ENCODE assay signal across 16 cellular contexts in genomic region chr14:22685467-22685866, GRCh38. TPM values are rescaled to one million over a fixed set of nuclear protein-coding genes. Genes with fewer than 3 reads are reported as not detected.
A peak's percentile ranks its signal among the peaks of the same experiment; 100 is the strongest.
DNase-seq lines count a peak whose midpoint lies in the region; ATAC-seq and TF ChIP-seq lines count a peak whose summit lies in the region.
"Had no signal": no experiment of that assay in that cellular context is flagged by ENCODE, and none has a peak within 500 bp of the region (broad histone marks: within the 10 kb centered on the region; RNA-seq: fewer than 3 reads in every experiment).

No MANE protein-coding gene starts in this region.

- H3K56ac ChIP-seq in H9 (ENCODE audit: insufficient read length, low read depth, low read length): no peak overlapping the region

- peak overlapping the region; percentile 79 for H3K14ac ChIP-seq in H9 (ENCODE audit: insufficient read depth, low read length)

- peak overlapping the region; percentile 67 for H3K18ac ChIP-seq in H9 (ENCODE audit: insufficient read length, low read depth, low read length)

- H3K23me2 ChIP-seq in H9 (ENCODE audit: insufficient read length, low read depth, low read length, poor library complexity, severe bottlenecking): no peaks in the 10 kb centered on the region

- H3K4me3 Mint-ChIP-seq in H9: no peak overlapping the region
- H3K4me3 Mint-ChIP-seq in endodermal cell: peak overlapping the region; percentile 40
- H3K4me3 Mint-ChIP-seq in CD4-positive, alpha-beta memory T cell: no peak overlapping the region
- H3K4me3 Mint-ChIP-seq: CD8-positive, alpha-beta memory T cell had no signal

- H3K36me3 Mint-ChIP-seq in H9 (ENCODE audit: insufficient read depth in 1 of 3, low read depth in 3 of 3): peaks cover 0 to 7% (median 0%) of the 10 kb centered on the region in 3 experiments; a peak in 1 of 7 replicates
- no peaks in the 10 kb centered on the region for H3K36me3 Mint-ChIP-seq in endodermal cell (ENCODE audit: low read depth)
- H3K36me3 Mint-ChIP-seq in CD4-positive, alpha-beta memory T cell: no peaks in the 10 kb centered on the region
- H3K36me3 Mint-ChIP-seq: CD8-positive, alpha-beta memory T cell had no signal

- H3K4me1 ChIP-seq in H9 (ENCODE audit: insufficient read depth, low read length) (peaks cover 2% of the 10 kb centered on the region; the same call in 1 of the 2 replicates), NT2/D1 (ENCODE audit: insufficient read depth, insufficient read length) (no peaks in the 10 kb centered on the region), endodermal cell (ENCODE audit: control insufficient read depth, insufficient read depth, low read length) (peaks cover 13% of the 10 kb centered on the region), osteoblast (ENCODE audit: insufficient read depth, low read length) (peaks cover 25% of the 10 kb centered on the region)
- no peaks in the 10 kb centered on the region for H3K4me1 ChIP-seq in CD4-positive, alpha-beta memory T cell (ENCODE audit: insufficient read depth, low read length)
- H3K4me1 ChIP-seq: HAP-1 had no signal

- H4K5ac ChIP-seq in H9 (ENCODE audit: insufficient read length, low read depth, low read length): no peak overlapping the region

- H3K23ac ChIP-seq in H9 (ENCODE audit: insufficient read length, low read depth, low read length): no peak overlapping the region

- DNase-seq in H9 (no peak), NT2/D1 (ENCODE audit: low read depth, low spot score) (no peak), endodermal cell (no peak), osteoblast (ENCODE audit: insufficient read length, low spot score, missing footprints) (no peak), NCI-H1417 treated with DMSO at 0.1 percent for 48 hours (lab: John Stamatoyannopoulos, UW) (no peak), left colon (no peak)
- no peak for DNase-seq in CD4-positive, alpha-beta memory T cell
- DNase-seq: CD8-positive, alpha-beta memory T cell; KG1; NCI-H2081; NCI-H2227 treated with DMSO at 0.1 percent for 48 hours; NCI-H526 had no signal

- H4K8ac ChIP-seq in H9 (replicated peaks; ENCODE audit: insufficient read length, low read depth, low read length): no peak overlapping the region

- H3K9me3 Mint-ChIP-seq in H9: peaks cover 3 to 16% of the 10 kb centered on the region in 2 experiments
- H3K9me3 Mint-ChIP-seq in endodermal cell: peaks cover 30% of the 10 kb centered on the region
- H3K9me3 Mint-ChIP-seq in CD4-positive, alpha-beta memory T cell: peaks cover 4 to 21% (median 12%) of the 10 kb centered on the region in 8 donors

- H4K20me1 ChIP-seq in H9 (ENCODE audit: control insufficient read depth, insufficient read depth, insufficient read length) (no peaks in the 10 kb centered on the region), osteoblast (ENCODE audit: insufficient read depth, low read length) (no peaks in the 10 kb centered on the region)

- no peak for ATAC-seq in left colon

- H3K27ac ChIP-seq in H9 (ENCODE audit: insufficient read length, low read depth, low read length) (no peak overlapping the region), endodermal cell (ENCODE audit: low read depth, low read length) (no peak overlapping the region), osteoblast (ENCODE audit: low read depth, low read length) (no peak overlapping the region)
- no peak overlapping the region for H3K27ac ChIP-seq in CD4-positive, alpha-beta memory T cell (ENCODE audit: low read depth, low read length)

- H3K9me3 ChIP-seq in H9 (ENCODE audit: control insufficient read depth, low read depth, low read length): no peaks in the 10 kb centered on the region
- H3K9me3 ChIP-seq in NT2/D1 (ENCODE audit: insufficient read depth, low read length): no peaks in the 10 kb centered on the region
- no peaks in the 10 kb centered on the region for H3K9me3 ChIP-seq in endodermal cell (ENCODE audit: control insufficient read depth, low read length)
- no peaks in the 10 kb centered on the region for H3K9me3 ChIP-seq in osteoblast (ENCODE audit: low read depth, low read length)
- H3K9me3 ChIP-seq in CD4-positive, alpha-beta memory T cell (ENCODE audit: control insufficient read depth in 1 of 2, low read length in 2 of 2): no peaks in the 10 kb centered on the region
- H3K9me3 ChIP-seq: HAP-1 had no signal

- CTCF ChIA-PET in CD4-positive, alpha-beta memory T cell (lab: Charles Lee; ENCODE audit: partially characterized antibody): interaction anchor here (1.9 kb wide), 1 partner anchor 17 kb away, joined by 5 read pairs; no protein-coding TSS in a partner anchor

- peak overlapping the region; percentile 15 for H3K4me3 ChIP-seq in NT2/D1 (ENCODE audit: insufficient read length, low read depth)
- H3K4me3 ChIP-seq in endodermal cell (ENCODE audit: low read length): no peak overlapping the region
- H3K4me3 ChIP-seq in osteoblast (ENCODE audit: insufficient read depth, low read length): peak overlapping the region; percentile 13
- no peak overlapping the region for H3K4me3 ChIP-seq in CD4-positive, alpha-beta memory T cell (ENCODE audit: low read length in 2 of 2)
- H3K4me3 ChIP-seq: HAP-1 had no signal

- no peak overlapping the region for H2AFZ ChIP-seq in H9 (ENCODE audit: low read length)
- no peak overlapping the region for H2AFZ ChIP-seq in osteoblast (ENCODE audit: low read length)

- H3K36me3 ChIP-seq in NT2/D1 (ENCODE audit: insufficient read depth, insufficient read length, low read length): no peaks in the 10 kb centered on the region
- H3K36me3 ChIP-seq in endodermal cell (ENCODE audit: control insufficient read depth, insufficient read depth, low read length): no peaks in the 10 kb centered on the region
- H3K36me3 ChIP-seq in osteoblast (ENCODE audit: insufficient read depth, low read length): no peaks in the 10 kb centered on the region
- no peaks in the 10 kb centered on the region for H3K36me3 ChIP-seq in CD4-positive, alpha-beta memory T cell (ENCODE audit: insufficient read depth, low read length)
- H3K36me3 ChIP-seq: HAP-1 had no signal

- POLR2A ChIA-PET in CD4-positive, alpha-beta memory T cell (lab: Charles Lee; ENCODE audit: partially characterized antibody): no interaction called here

- intact Hi-C loops in CD4-positive, alpha-beta memory T cell (cut with micrococcal nuclease): no loop called here
- intact Hi-C loops in left colon (cut with DNase I, micrococcal nuclease): no loop called here

- no peaks in the 10 kb centered on the region for H3K79me1 ChIP-seq in H9 (ENCODE audit: insufficient read depth, low read depth, low read length, poor library complexity, severe bottlenecking)

- H2AK5ac ChIP-seq in H9 (ENCODE audit: insufficient read length, low read length): no peak overlapping the region

- TF ChIP-seq CTCF in H9 (conservative IDR thresholded peaks at IDR 0.05) (no peak), endodermal cell (conservative IDR thresholded peaks at IDR 0.05) (no peak), osteoblast (IDR thresholded peaks at IDR 0.05; ENCODE audit: extremely low read depth, low read depth, low read length) (no peak)

- H3K4me2 ChIP-seq in H9 (ENCODE audit: insufficient read depth, insufficient read length, low read length): no peak overlapping the region
- peak overlapping the region; percentile 28 for H3K4me2 ChIP-seq in osteoblast (ENCODE audit: insufficient read depth, low read length)

- no peak overlapping the region for H2BK5ac ChIP-seq in H9 (ENCODE audit: insufficient read length, low read length)

- no peak overlapping the region for H2BK15ac ChIP-seq in H9 (ENCODE audit: low read depth, low read length)

- H3K27me3 Mint-ChIP-seq in H9 (ENCODE audit: low read depth) (peaks cover 22% of the 10 kb centered on the region), endodermal cell (ENCODE audit: insufficient read depth) (peaks cover 23% of the 10 kb centered on the region)
- H3K27me3 Mint-ChIP-seq in CD4-positive, alpha-beta memory T cell: peaks cover 38 to 39% of the 10 kb centered on the region in 2 donors

- H3K4ac ChIP-seq in H9 (ENCODE audit: low read depth, low read length): no peak overlapping the region

- no peak overlapping the region for H4K91ac ChIP-seq in H9 (ENCODE audit: insufficient read length, low read depth, low read length)

- no peak overlapping the region for H3K9ac ChIP-seq in H9 (ENCODE audit: extremely low read depth, insufficient read length, low read length)
- H3K9ac ChIP-seq in NT2/D1 (ENCODE audit: insufficient read length, low read depth): no peak overlapping the region
- H3K9ac ChIP-seq in endodermal cell (ENCODE audit: extremely low read depth, low read length, poor library complexity, severe bottlenecking): no peak overlapping the region

- no peak overlapping the region for H2BK20ac ChIP-seq in H9 (ENCODE audit: low read depth, low read length, poor library complexity, severe bottlenecking)

- no peaks in the 10 kb centered on the region for H3K79me2 ChIP-seq in H9 (ENCODE audit: insufficient read depth, low read length)
- no peaks in the 10 kb centered on the region for H3K79me2 ChIP-seq in osteoblast (ENCODE audit: insufficient read depth, low read length)

- H3K27me3 ChIP-seq in H9 (ENCODE audit: insufficient read depth, low read length) (no peaks in the 10 kb centered on the region), NT2/D1 (ENCODE audit: insufficient read depth, insufficient read length) (no peaks in the 10 kb centered on the region), endodermal cell (ENCODE audit: control insufficient read depth, insufficient read depth, low read length, poor library complexity, severe bottlenecking) (no peaks in the 10 kb centered on the region), osteoblast (ENCODE audit: insufficient read depth, low read length) (peaks cover 11% of the 10 kb centered on the region)
- H3K27me3 ChIP-seq in CD4-positive, alpha-beta memory T cell (ENCODE audit: insufficient read depth, low read length): no peaks in the 10 kb centered on the region

- no CpG with 5 or more reads among the region's 4 CpGs for WGBS in H9 (ENCODE audit: extremely low coverage, insufficient read length, low lambda C conversion rate)
- 74 to 78% methylated on average over 2 to 4 of the region's 4 CpGs for WGBS in endodermal cell (ENCODE audit: insufficient coverage in 1 of 2, insufficient read length in 1 of 2), 2 experiments

- H2BK120ac ChIP-seq in H9 (ENCODE audit: low read depth, low read length, poor library complexity, severe bottlenecking): no peak overlapping the region

- H3K27ac Mint-ChIP-seq in H9 (no peak overlapping the region), endodermal cell (peak overlapping the region; percentile 52)
- H3K27ac Mint-ChIP-seq in CD4-positive, alpha-beta memory T cell: no peak overlapping the region

- no peak overlapping the region for H3T11ph ChIP-seq in H9 (ENCODE audit: low read length)

- H2BK12ac ChIP-seq in H9 (ENCODE audit: insufficient read length, low read depth, low read length): no peak overlapping the region

- H3K4me1 Mint-ChIP-seq in H9 (peaks cover 11 to 13% of the 10 kb centered on the region in 2 experiments), endodermal cell (peaks cover 16% of the 10 kb centered on the region)
- H3K4me1 Mint-ChIP-seq in CD4-positive, alpha-beta memory T cell: no peaks in the 10 kb centered on the region
- H3K4me1 Mint-ChIP-seq: CD8-positive, alpha-beta memory T cell had no signal

RNA-seq across cellular contexts. Expression of gene OR6J1, which starts 41.3 kb away (rescaled TPM):
- total RNA-seq in H9 (2021): not detected in 2 replicates
- not detected for total RNA-seq in endodermal cell
- polyA plus RNA-seq in endodermal cell (2013, experiment 1 of 2): not detected
- polyA plus RNA-seq in endodermal cell (2013, experiment 2 of 2): not detected
- not detected in 2 replicates for total RNA-seq in osteoblast
- total RNA-seq in CD4-positive, alpha-beta memory T cell: not detected
- not detected for polyA plus RNA-seq in CD4-positive, alpha-beta memory T cell
- total RNA-seq in left colon: not detected
- total RNA-seq: CD8-positive, alpha-beta memory T cell; SK-MEL-5 had no signal
- polyA plus RNA-seq: AG04450; BJ; CD8-positive, alpha-beta memory T cell had no signal

Comparison
In these comparisons a context has a peak if more than half of its experiments do, and no peak if none do; other contexts are left out.
1. H3K4me3 ChIP-seq: peak in NT2/D1 (single experiment) and osteoblast (single experiment); none in endodermal cell (single experiment) and CD4-positive, alpha-beta memory T cell (0 of 2).